ENCODE assay signal across 20 cellular contexts in the genomic region with DNA sequence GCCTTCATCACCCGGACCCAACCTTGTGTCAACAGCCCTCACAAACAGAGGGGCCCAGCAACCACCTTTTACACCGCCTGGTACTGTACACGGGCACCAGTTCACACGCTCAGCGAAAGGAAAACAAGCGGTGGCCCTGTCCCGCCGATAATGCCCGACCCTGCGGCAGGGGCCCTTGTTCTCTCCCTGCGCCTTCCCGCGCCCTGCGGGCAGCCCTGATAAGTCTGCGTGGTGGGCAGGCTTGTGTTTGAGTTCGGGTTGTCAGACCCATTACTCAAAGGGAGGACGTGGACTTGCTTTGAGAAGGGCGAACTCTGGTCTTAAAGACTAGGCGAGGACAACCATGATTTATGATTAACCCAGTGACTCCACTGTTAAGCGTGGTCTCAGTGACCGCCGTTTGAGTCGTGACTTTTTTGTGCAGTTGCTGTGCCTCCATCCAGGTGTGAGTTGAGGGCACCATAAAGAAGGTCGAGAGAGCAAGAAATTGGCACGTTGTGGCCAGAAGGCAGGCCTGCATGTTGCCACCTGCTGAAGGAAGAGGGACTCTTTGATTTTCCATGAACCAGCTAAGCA.
DNase-seq lines count a peak whose midpoint lies in the region; ATAC-seq and TF ChIP-seq lines count a peak whose summit lies in the region.
"Had no signal": no experiment of that assay in that cellular context is flagged by ENCODE, and none has a peak within 500 bp of the region (broad histone marks: within the 10 kb centered on the region; RNA-seq: fewer than 3 reads in every experiment).

No MANE protein-coding gene starts in this region.

- no peak overlapping the region for H3K27ac Mint-ChIP-seq in activated naive CD8-positive, alpha-beta T cell treated with anti-CD3 and anti-CD28 coated beads, Interleukin-2, amount 50 U/mL, for 24 hours
- no peak overlapping the region for H3K27ac Mint-ChIP-seq in activated naive CD8-positive, alpha-beta T cell treated with anti-CD3 and anti-CD28 coated beads for 36 hours
- no peak overlapping the region for H3K27ac Mint-ChIP-seq in activated naive CD4-positive, alpha-beta T cell treated with anti-CD3 and anti-CD28 coated beads, Interleukin-2, amount 10 ng/mL, durations not matched to agents 7 days and 5 days
- H3K27ac Mint-ChIP-seq: CD4-positive, alpha-beta memory T cell; IgD-negative memory B cell had no signal

- H3K4me1 Mint-ChIP-seq in activated naive CD8-positive, alpha-beta T cell treated with anti-CD3 and anti-CD28 coated beads, Interleukin-2, amount 50 U/mL, for 24 hours = no peaks in the 10 kb centered on the region
- peaks cover 2% of the 10 kb centered on the region for H3K4me1 Mint-ChIP-seq in activated naive CD8-positive, alpha-beta T cell treated with anti-CD3 and anti-CD28 coated beads for 36 hours
- no peaks in the 10 kb centered on the region for H3K4me1 Mint-ChIP-seq in activated naive CD4-positive, alpha-beta T cell treated with anti-CD3 and anti-CD28 coated beads, Interleukin-2, amount 10 ng/mL, durations not matched to agents 7 days and 5 days

- no peaks in the 10 kb centered on the region for H3K36me3 Mint-ChIP-seq in activated naive CD8-positive, alpha-beta T cell treated with anti-CD3 and anti-CD28 coated beads, Interleukin-2, amount 50 U/mL, for 24 hours (ENCODE audit: low read depth)
- H3K36me3 Mint-ChIP-seq in activated naive CD8-positive, alpha-beta T cell treated with anti-CD3 and anti-CD28 coated beads for 36 hours = no peaks in the 10 kb centered on the region
- no peaks in the 10 kb centered on the region for H3K36me3 Mint-ChIP-seq in activated naive CD4-positive, alpha-beta T cell treated with anti-CD3 and anti-CD28 coated beads, Interleukin-2, amount 10 ng/mL, durations not matched to agents 7 days and 5 days
- H3K36me3 Mint-ChIP-seq: CD4-positive, alpha-beta memory T cell; IgD-negative memory B cell had no signal

- DNase-seq in activated naive CD8-positive, alpha-beta T cell treated with anti-CD3 and anti-CD28 coated beads, Interleukin-2, amount 50 U/mL, for 24 hours = no peak
- no peak for DNase-seq in activated naive CD8-positive, alpha-beta T cell treated with anti-CD3 and anti-CD28 coated beads for 36 hours
- DNase-seq in mesenteric fat pad (ENCODE audit: low spot score) (peak; percentile 64), renal cortical epithelial cell (ENCODE audit: low read depth) (peak; percentile 2), GM13976 (ENCODE audit: low spot score) (no peak), SW 1271 (lab: John Stamatoyannopoulos, UW) (no peak)
- no peak for DNase-seq in activated naive CD4-positive, alpha-beta T cell (lab: John Stamatoyannopoulos, UW)
- DNase-seq in activated naive CD4-positive, alpha-beta T cell treated with anti-CD3 and anti-CD28 coated beads, Interleukin-2, amount 10 ng/mL, durations not matched to agents 7 days and 5 days = no peak
- DNase-seq: CD4-positive, alpha-beta memory T cell; GOT3; Karpas-422; MV-4-11; NCI-H1105 treated with DMSO at 0.1 percent for 48 hours; NCI-H2029 treated with DMSO at 0.1 percent for 48 hours; NCI-H2171; NCI-H345; NCI-H524 treated with DMSO at 0.1 percent for 48 hours; NCI-H82 had no signal

- H3K4me3 Mint-ChIP-seq in activated naive CD8-positive, alpha-beta T cell treated with anti-CD3 and anti-CD28 coated beads, Interleukin-2, amount 50 U/mL, for 24 hours = no peak overlapping the region
- H3K4me3 Mint-ChIP-seq in activated naive CD8-positive, alpha-beta T cell treated with anti-CD3 and anti-CD28 coated beads for 36 hours = no peak overlapping the region
- no peak overlapping the region for H3K4me3 Mint-ChIP-seq in activated naive CD4-positive, alpha-beta T cell treated with anti-CD3 and anti-CD28 coated beads, Interleukin-2, amount 10 ng/mL, durations not matched to agents 7 days and 5 days
- H3K4me3 Mint-ChIP-seq: CD4-positive, alpha-beta memory T cell; IgD-negative memory B cell had no signal

- ATAC-seq in activated naive CD8-positive, alpha-beta T cell treated with anti-CD3 and anti-CD28 coated beads, Interleukin-2, amount 50 U/mL, for 24 hours = peak; percentile 33
- ATAC-seq: Right ventricle myocardium inferior had no signal

- no peaks in the 10 kb centered on the region for H3K9me3 Mint-ChIP-seq in activated naive CD8-positive, alpha-beta T cell treated with anti-CD3 and anti-CD28 coated beads, Interleukin-2, amount 50 U/mL, for 24 hours
- H3K9me3 Mint-ChIP-seq in activated naive CD8-positive, alpha-beta T cell treated with anti-CD3 and anti-CD28 coated beads for 36 hours = no peaks in the 10 kb centered on the region
- H3K9me3 Mint-ChIP-seq in activated naive CD4-positive, alpha-beta T cell treated with anti-CD3 and anti-CD28 coated beads, Interleukin-2, amount 10 ng/mL, durations not matched to agents 7 days and 5 days = no peaks in the 10 kb centered on the region
- H3K9me3 Mint-ChIP-seq: IgD-negative memory B cell had no signal

- no peaks in the 10 kb centered on the region for H3K27me3 Mint-ChIP-seq in activated naive CD8-positive, alpha-beta T cell treated with anti-CD3 and anti-CD28 coated beads, Interleukin-2, amount 50 U/mL, for 24 hours
- no peaks in the 10 kb centered on the region for H3K27me3 Mint-ChIP-seq in activated naive CD8-positive, alpha-beta T cell treated with anti-CD3 and anti-CD28 coated beads for 36 hours
- H3K27me3 Mint-ChIP-seq in activated naive CD4-positive, alpha-beta T cell treated with anti-CD3 and anti-CD28 coated beads, Interleukin-2, amount 10 ng/mL, durations not matched to agents 7 days and 5 days = no peaks in the 10 kb centered on the region
- H3K27me3 Mint-ChIP-seq: IgD-negative memory B cell had no signal

- TF ChIP-seq CTCF in GM13976 (IDR thresholded peaks at IDR 0.05; ENCODE audit: borderline replicate concordance, control extremely low read depth, extremely low read depth, insufficient read depth, missing control alignments) = no peak

- in situ Hi-C loops in GM13976 (cut with MboI; ENCODE audit: low sequenced_read_pairs, unreplicated experiment) = no loop called here

- CTCF ChIA-PET in activated naive CD4-positive, alpha-beta T cell treated with anti-CD3 and anti-CD28 coated beads, Interleukin-2, amount 10 ng/mL, durations not matched to agents 7 days and 5 days (lab: Charles Lee) = no interaction called here

Comparison
In these comparisons a context has a peak if more than half of its experiments do, and no peak if none do; other contexts are left out.
1. DNase-seq: peak in mesenteric fat pad (single experiment) and renal cortical epithelial cell (single experiment); none in activated naive CD8-positive, alpha-beta T cell treated with anti-CD3 and anti-CD28 coated beads, Interleukin-2, amount 50 U/mL, for 24 hours (single experiment), activated naive CD8-positive, alpha-beta T cell treated with anti-CD3 and anti-CD28 coated beads for 36 hours (single experiment), GM13976 (single experiment), activated naive CD4-positive, alpha-beta T cell (0 of 4), activated naive CD4-positive, alpha-beta T cell treated with anti-CD3 and anti-CD28 coated beads, Interleukin-2, amount 10 ng/mL, durations not matched to agents 7 days and 5 days (single experiment) and SW 1271 (0 of 2).